Comparison of ENCODE assay signal across 18 cellular contexts in the genomic region with DNA sequence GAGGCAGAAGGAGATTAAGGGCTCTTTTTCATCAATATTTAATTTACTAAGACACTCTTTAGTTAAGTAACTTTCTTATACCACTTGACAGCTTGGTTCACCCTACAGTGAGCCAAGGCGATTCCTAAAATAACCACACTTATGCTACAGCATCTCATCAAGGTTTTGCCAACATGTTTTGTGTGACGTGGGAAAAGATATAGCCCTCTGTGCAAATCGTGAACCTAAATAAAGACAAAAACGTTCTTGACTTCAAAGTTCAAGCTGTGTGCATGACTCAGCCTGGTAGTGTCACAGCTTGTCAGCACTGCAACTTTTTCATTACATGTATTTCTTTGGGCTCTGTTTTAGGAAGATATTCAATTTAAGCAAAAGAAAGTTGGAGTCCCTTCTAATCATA.
DNase-seq lines count a peak whose midpoint lies in the region; ATAC-seq and TF ChIP-seq lines count a peak whose summit lies in the region.
"Had no signal": no experiment of that assay in that cellular context is flagged by ENCODE, and none has a peak within 500 bp of the region (broad histone marks: within the 10 kb centered on the region; RNA-seq: fewer than 3 reads in every experiment).

No MANE protein-coding gene starts in this region.

- no peak overlapping the region for H3K14ac ChIP-seq in IMR-90 (replicated peaks; ENCODE audit: low read depth, low read length)

- no peaks in the 10 kb centered on the region for H3K79me1 ChIP-seq in IMR-90 (ENCODE audit: low read depth in 1 of 2, low read length in 2 of 2)

- H2BK15ac ChIP-seq in IMR-90 (ENCODE audit: low read depth, low read length) = no peak overlapping the region

- TF ChIP-seq POLR2A in IMR-90 (IDR thresholded peaks at IDR 0.05; ENCODE audit: low read depth, low read length) (no peak), prostate gland (IDR thresholded peaks at IDR 0.05) (no peak)

- peak overlapping the region; percentile 50; the same call in 1 of the 2 replicates for H3K4me2 ChIP-seq in IMR-90 (ENCODE audit: low read depth, low read length)
- peak overlapping the region; percentile 68 for H3K4me2 ChIP-seq in smooth muscle cell

- H3K4ac ChIP-seq in IMR-90 (ENCODE audit: low read depth, low read length) = no peak overlapping the region

- no peak overlapping the region for H2AK5ac ChIP-seq in IMR-90 (ENCODE audit: low read depth, low read length)

- H3K56ac ChIP-seq in IMR-90 (ENCODE audit: extremely low read depth, insufficient read depth, low read length) = no peak overlapping the region; the same call in 1 of the 2 replicates

- H3K9me3 ChIP-seq in IMR-90 (ENCODE audit: control insufficient read depth, insufficient read depth, low read length) = no peaks in the 10 kb centered on the region
- no peaks in the 10 kb centered on the region for H3K9me3 ChIP-seq in smooth muscle cell (replicated peaks; ENCODE audit: low read depth)
- H3K9me3 ChIP-seq in prostate gland = no peaks in the 10 kb centered on the region
- H3K9me3 ChIP-seq: esophagus squamous epithelium, thoracic aorta had no signal

- no peak for TF ChIP-seq RAD21 in IMR-90 (IDR thresholded peaks at IDR 0.05; ENCODE audit: low read length)

- H2BK5ac ChIP-seq in IMR-90 (ENCODE audit: low read depth, low read length, poor library complexity, severe bottlenecking) = no peak overlapping the region

- DNase-seq in IMR-90 (peak; percentile 60), brain microvascular endothelial cell (peak; percentile 78), foreskin melanocyte (peak; percentile 9), smooth muscle cell (lab: John Stamatoyannopoulos, UW; ENCODE audit: unreplicated experiment) (no peak), prostate gland (ENCODE audit: low spot score) (no peak), SIG-M5 treated with dmso at 0.1 percent for 504 hours (lab: John Stamatoyannopoulos, UW; ENCODE audit: unreplicated experiment) (no peak)
- no peak for DNase-seq in activated T-helper 2 cell treated with anti-CD3 and anti-CD28 coated beads, Interferon-gamma antibody, Interleukin-2, Interleukin-4, amounts not matched to agents 10 μg/mL and 5 μg/mL and 100 μg/mL, durations not matched to agents 14 hours and 24 hours and 36 hours (ENCODE audit: low spot score)
- DNase-seq: dermis blood vessel endothelial cell; DMS79; esophagus squamous epithelium; GOT3; natural killer cell; NCI-H2029; stimulated activated CD4-positive, alpha-beta T cell treated with anti-CD3 and anti-CD28 coated beads, Interleukin-1b, Interleukin-23, amount 100 ng/mL, for 48 hours had no signal

- H3K79me2 ChIP-seq in smooth muscle cell (ENCODE audit: low read depth) = no peaks in the 10 kb centered on the region

- H3K4me3 ChIP-seq in IMR-90 (ENCODE audit: insufficient read depth, low read depth, low read length) (no peak overlapping the region), brain microvascular endothelial cell (ENCODE audit: low read depth, low read length) (no peak overlapping the region), smooth muscle cell (no peak overlapping the region), prostate gland (no peak overlapping the region)
- H3K4me3 ChIP-seq: esophagus squamous epithelium, lung, thoracic aorta had no signal

- H3K27ac Mint-ChIP-seq in activated T-helper 2 cell treated with anti-CD3 and anti-CD28 coated beads, Interferon-gamma antibody, Interleukin-2, Interleukin-4, amounts not matched to agents 10 μg/mL and 5 μg/mL and 100 μg/mL, durations not matched to agents 14 hours and 24 hours and 36 hours = no peak overlapping the region
- H3K27ac Mint-ChIP-seq: natural killer cell had no signal

- H3K27ac ChIP-seq in IMR-90 (ENCODE audit: insufficient read depth, low read length) (no peak overlapping the region), brain microvascular endothelial cell (peak overlapping the region; percentile 84), smooth muscle cell (ENCODE audit: low read depth) (peak overlapping the region; percentile 52), prostate gland (no peak overlapping the region)
- H3K27ac ChIP-seq: C4-2B, esophagus squamous epithelium, thoracic aorta had no signal

- intact Hi-C loops in IMR-90 (cut with micrococcal nuclease) (no loop called here), prostate gland (cut with DNase I) (no loop called here)
- intact Hi-C loops in activated T-helper 2 cell treated with anti-CD3 and anti-CD28 coated beads, Interferon-gamma antibody, Interleukin-2, Interleukin-4, amounts not matched to agents 10 μg/mL and 5 μg/mL and 100 μg/mL, durations not matched to agents 14 hours and 24 hours and 36 hours (cut with micrococcal nuclease) = no loop called here

- no peak overlapping the region for H3K23ac ChIP-seq in IMR-90 (ENCODE audit: low read depth, low read length)

- H4K5ac ChIP-seq in IMR-90 (ENCODE audit: low read depth, low read length) = no peak overlapping the region

- no peaks in the 10 kb centered on the region; the same call in 1 of the 2 replicates for H3K9me1 ChIP-seq in IMR-90 (ENCODE audit: insufficient read depth, low read length)

- H3K36me3 Mint-ChIP-seq in activated T-helper 2 cell treated with anti-CD3 and anti-CD28 coated beads, Interferon-gamma antibody, Interleukin-2, Interleukin-4, amounts not matched to agents 10 μg/mL and 5 μg/mL and 100 μg/mL, durations not matched to agents 14 hours and 24 hours and 36 hours (ENCODE audit: low read depth) = no peaks in the 10 kb centered on the region
- H3K36me3 Mint-ChIP-seq: natural killer cell had no signal

- H4K20me1 ChIP-seq in IMR-90 (ENCODE audit: insufficient read depth, low read length) (no peaks in the 10 kb centered on the region), smooth muscle cell (ENCODE audit: low read depth) (no peaks in the 10 kb centered on the region)

- H2AFZ ChIP-seq in IMR-90 (replicated peaks; ENCODE audit: low read length, poor library complexity) = peak overlapping the region; percentile 67
- H2AFZ ChIP-seq in smooth muscle cell (ENCODE audit: low read depth) = peak overlapping the region; percentile 50

- CTCF ChIA-PET in IMR-90 (lab: Yijun Ruan, JAX) = no interaction called here

- H3K9me3 Mint-ChIP-seq in activated T-helper 2 cell treated with anti-CD3 and anti-CD28 coated beads, Interferon-gamma antibody, Interleukin-2, Interleukin-4, amounts not matched to agents 10 μg/mL and 5 μg/mL and 100 μg/mL, durations not matched to agents 14 hours and 24 hours and 36 hours = peaks cover 12% of the 10 kb centered on the region

- in situ Hi-C loops in IMR-90 (cut with MboI; ENCODE audit: low sequenced_read_pairs) = no loop called here
- in situ Hi-C loops in brain microvascular endothelial cell (cut with HindIII; ENCODE audit: low pct_ligation_motif_present, low sequenced_read_pairs) = no loop called here

- peak overlapping the region; percentile 62; the same call in 1 of the 2 replicates for H2BK120ac ChIP-seq in IMR-90 (ENCODE audit: low read depth, low read length)

- H2BK20ac ChIP-seq in IMR-90 (ENCODE audit: low read depth, low read length) = peak overlapping the region; percentile 45; the same call in 1 of the 2 replicates

- H3F3A ChIP-seq in smooth muscle cell (ENCODE audit: low read depth) = no peaks in the 10 kb centered on the region

- peak; percentile 54 for ATAC-seq in IMR-90 (ENCODE audit: low read depth)
- ATAC-seq: natural killer cell, Panc1 had no signal

- 0 out of 4 replicates have a peak overlapping the region, but pooled peaks of 1 of the 2 experiments have one; percentile 30 for H4K8ac ChIP-seq in IMR-90 (ENCODE audit: low read depth in 2 of 2, low read length in 2 of 2)

- no peak overlapping the region for H3K9ac ChIP-seq in IMR-90 (ENCODE audit: low read depth, low read length)
- H3K9ac ChIP-seq in smooth muscle cell (ENCODE audit: low read depth) = no peak overlapping the region

- POLR2A ChIA-PET in IMR-90 (lab: Charles Lee; ENCODE audit: unreplicated experiment) = no interaction called here

- H3K4me3 Mint-ChIP-seq in activated T-helper 2 cell treated with anti-CD3 and anti-CD28 coated beads, Interferon-gamma antibody, Interleukin-2, Interleukin-4, amounts not matched to agents 10 μg/mL and 5 μg/mL and 100 μg/mL, durations not matched to agents 14 hours and 24 hours and 36 hours (ENCODE audit: low read depth) = no peak overlapping the region
- H3K4me3 Mint-ChIP-seq: natural killer cell had no signal

- dilution Hi-C loops in IMR-90 (cut with HindIII; ENCODE audit: low sequenced_read_pairs, unreplicated experiment) = no loop called here

- TF ChIP-seq CTCF in IMR-90 (conservative IDR thresholded peaks at IDR 0.05; ENCODE audit: low read depth, low read length) = no peak
- TF ChIP-seq CTCF in brain microvascular endothelial cell (IDR thresholded peaks at IDR 0.05; ENCODE audit: low read depth, low read length, missing control alignments) = no peak
- no peak for TF ChIP-seq CTCF in smooth muscle cell (IDR thresholded peaks at IDR 0.05; ENCODE audit: borderline replicate concordance, insufficient read depth, poor library complexity, severe bottlenecking)
- no peak for TF ChIP-seq CTCF in prostate gland (IDR thresholded peaks at IDR 0.05)

- BruUV-seq in IMR-90 (replicated peaks; lab: Mats Ljungman, UMichigan) = no TSS peak

- no peak overlapping the region for H3K18ac ChIP-seq in IMR-90 (ENCODE audit: low read depth, low read length)

- WGBS in IMR-90 (ENCODE audit: extremely low coverage in 2 of 2, insufficient read length in 1 of 2), 2 experiments = no CpG with 5 or more reads among the region's 4 CpGs
- WGBS in smooth muscle cell (ENCODE audit: low lambda C conversion rate) = 17% methylated on average over 4 of the region's 4 CpGs
- 15% methylated on average over 4 of the region's 4 CpGs for WGBS in prostate gland

- no peaks in the 10 kb centered on the region for H3K27me3 Mint-ChIP-seq in activated T-helper 2 cell treated with anti-CD3 and anti-CD28 coated beads, Interferon-gamma antibody, Interleukin-2, Interleukin-4, amounts not matched to agents 10 μg/mL and 5 μg/mL and 100 μg/mL, durations not matched to agents 14 hours and 24 hours and 36 hours (ENCODE audit: low read depth)

- no peaks in the 10 kb centered on the region for H3K4me1 Mint-ChIP-seq in activated T-helper 2 cell treated with anti-CD3 and anti-CD28 coated beads, Interferon-gamma antibody, Interleukin-2, Interleukin-4, amounts not matched to agents 10 μg/mL and 5 μg/mL and 100 μg/mL, durations not matched to agents 14 hours and 24 hours and 36 hours (ENCODE audit: low read depth)
- H3K4me1 Mint-ChIP-seq: natural killer cell had no signal

- H4K91ac ChIP-seq in IMR-90 (ENCODE audit: insufficient read depth, low read depth, low read length) = no peak overlapping the region

- no peaks in the 10 kb centered on the region; the same call in 1 of the 2 replicates for H3K4me1 ChIP-seq in IMR-90 (ENCODE audit: control insufficient read depth, insufficient read depth, low read length)
- H3K4me1 ChIP-seq in smooth muscle cell (ENCODE audit: low read depth) = peaks cover 22% of the 10 kb centered on the region
- H3K4me1 ChIP-seq in prostate gland (replicated peaks) = no peaks in the 10 kb centered on the region
- H3K4me1 ChIP-seq: esophagus squamous epithelium had no signal

- H3K27me3 ChIP-seq in IMR-90 (ENCODE audit: control insufficient read depth, insufficient read depth, low read length) = no peaks in the 10 kb centered on the region
- H3K27me3 ChIP-seq in brain microvascular endothelial cell (replicated peaks) = no peaks in the 10 kb centered on the region
- no peaks in the 10 kb centered on the region for H3K27me3 ChIP-seq in smooth muscle cell (ENCODE audit: low read depth)
- no peaks in the 10 kb centered on the region for H3K27me3 ChIP-seq in prostate gland (replicated peaks; ENCODE audit: insufficient read depth)
- H3K27me3 ChIP-seq: esophagus squamous epithelium had no signal

- no peaks in the 10 kb centered on the region for H3K36me3 ChIP-seq in IMR-90 (ENCODE audit: control insufficient read depth, insufficient read depth, low read length)
- no peaks in the 10 kb centered on the region for H3K36me3 ChIP-seq in brain microvascular endothelial cell (replicated peaks)
- no peaks in the 10 kb centered on the region for H3K36me3 ChIP-seq in smooth muscle cell (ENCODE audit: low read depth)
- H3K36me3 ChIP-seq in prostate gland = no peaks in the 10 kb centered on the region
- H3K36me3 ChIP-seq: esophagus squamous epithelium, thoracic aorta had no signal

- H2AK9ac ChIP-seq in IMR-90 (replicated peaks; ENCODE audit: low read depth, low read length, poor library complexity) = no peak overlapping the region

Comparison
In these comparisons a context has a peak if more than half of its experiments do, and no peak if none do; other contexts are left out.
1. DNase-seq: peak in IMR-90 (single experiment), brain microvascular endothelial cell (single experiment) and foreskin melanocyte (single experiment); none in smooth muscle cell (single experiment), prostate gland (single experiment), activated T-helper 2 cell treated with anti-CD3 and anti-CD28 coated beads, Interferon-gamma antibody, Interleukin-2, Interleukin-4, amounts not matched to agents 10 μg/mL and 5 μg/mL and 100 μg/mL, durations not matched to agents 14 hours and 24 hours and 36 hours (single experiment) and SIG-M5 treated with dmso at 0.1 percent for 504 hours (single experiment).
2. H3K27ac ChIP-seq: peak in brain microvascular endothelial cell (single experiment) and smooth muscle cell (single experiment); none in IMR-90 (single experiment) and prostate gland (0 of 2).